Comparison of ENCODE assay signal across 18 cellular contexts in genomic region chr5:124973613-124974130, GRCh38.
A peak's percentile ranks its signal among the peaks of the same experiment; 100 is the strongest.
DNase-seq lines count a peak whose midpoint lies in the region; ATAC-seq and TF ChIP-seq lines count a peak whose summit lies in the region.
"Had no signal": no experiment of that assay in that cellular context is flagged by ENCODE, and none has a peak within 500 bp of the region (broad histone marks: within the 10 kb centered on the region; RNA-seq: fewer than 3 reads in every experiment).

No MANE protein-coding gene starts in this region.

- H3K4ac ChIP-seq in mesendoderm (ENCODE audit: low read depth, low read length), result no peak overlapping the region

- H2AK5ac ChIP-seq in mesendoderm (ENCODE audit: low read length), result peak overlapping the region; percentile 39

- H3K4me3 Mint-ChIP-seq in activated T-cell treated with anti-CD3 and anti-CD28 coated beads, Interleukin-2, amount 50 U/mL, for 4 hours, result no peak overlapping the region
- H3K4me3 Mint-ChIP-seq: CD4-positive, alpha-beta T cell had no signal

- H2BK5ac ChIP-seq in mesendoderm (ENCODE audit: low read length), result no peak overlapping the region

- in situ Hi-C loops in HAP-1 (cut with MboI; ENCODE audit: low sequenced_read_pairs) (no loop called here), Panc1 (cut with HindIII; ENCODE audit: low pct_unique_long_range_greater_than_20kb, low sequenced_read_pairs) (no loop called here)

- H2BK15ac ChIP-seq in mesendoderm (replicated peaks; ENCODE audit: low read depth), result no peak overlapping the region

- H3K27ac ChIP-seq in DND-41 (ENCODE audit: low read length) (no peak overlapping the region; the same call in 1 of the 2 replicates), Panc1 (ENCODE audit: low read length) (peak overlapping the region; percentile 3; the same call in 1 of the 2 replicates), mesendoderm (ENCODE audit: low read depth, low read length) (no peak overlapping the region), Karpas-422 (ENCODE audit: low read length) (no peak overlapping the region), foreskin keratinocyte (no peak overlapping the region)
- H3K27ac ChIP-seq: SJCRH30 had no signal

- H3K79me2 ChIP-seq in DND-41 (ENCODE audit: insufficient read depth, low read length) (no peaks in the 10 kb centered on the region), mesendoderm (ENCODE audit: control insufficient read depth, insufficient read depth, low read length) (no peaks in the 10 kb centered on the region), Karpas-422 (ENCODE audit: low read length) (no peaks in the 10 kb centered on the region)

- H3K27me3 Mint-ChIP-seq in activated T-cell treated with anti-CD3 and anti-CD28 coated beads, Interleukin-2, amount 50 U/mL, for 4 hours (ENCODE audit: low read depth), result no peaks in the 10 kb centered on the region
- H3K27me3 Mint-ChIP-seq: CD4-positive, alpha-beta T cell had no signal

- intact Hi-C loops in Panc1 (cut with micrococcal nuclease; ENCODE audit: unreplicated experiment), result no loop called here

- no peak overlapping the region for H3K23ac ChIP-seq in mesendoderm (ENCODE audit: low read length)

- CTCF ChIA-PET in Panc1 (lab: Charles Lee), result no interaction called here

- H3K4me3 ChIP-seq in DND-41 (ENCODE audit: low read depth in 1 of 2, low read length in 2 of 2), result no peak overlapping the region
- no peak overlapping the region for H3K4me3 ChIP-seq in HAP-1
- H3K4me3 ChIP-seq in Panc1 (ENCODE audit: low read depth in 2 of 2, low read length in 2 of 2), result no peak overlapping the region
- H3K4me3 ChIP-seq in mesendoderm (ENCODE audit: low read length), result no peak overlapping the region
- H3K4me3 ChIP-seq in Karpas-422 (ENCODE audit: low read length), result no peak overlapping the region
- H3K4me3 ChIP-seq: GM12878, SJCRH30 had no signal

- no TSS peak for BruUV-seq in Panc1 (replicated peaks; lab: Mats Ljungman, UMichigan)

- H3K9me3 Mint-ChIP-seq in activated T-cell treated with anti-CD3 and anti-CD28 coated beads, Interleukin-2, amount 50 U/mL, for 4 hours, result peaks cover 6% of the 10 kb centered on the region

- H3K18ac ChIP-seq in mesendoderm (ENCODE audit: low read length), result peak overlapping the region; percentile 1

- ATAC-seq in DND-41 (ENCODE audit: insufficient read depth, low read depth), result no peak
- ATAC-seq in Panc1, result no peak
- ATAC-seq in foreskin keratinocyte, result no peak
- ATAC-seq in activated T-cell treated with anti-CD3 and anti-CD28 coated beads, Interleukin-2, amount 50 U/mL, for 4 hours, result no peak
- ATAC-seq: GM12878, PC-3 had no signal

- H3K36me3 Mint-ChIP-seq in activated T-cell treated with anti-CD3 and anti-CD28 coated beads, Interleukin-2, amount 50 U/mL, for 4 hours (ENCODE audit: insufficient read depth), result no peaks in the 10 kb centered on the region

- TF ChIP-seq CTCF in DND-41 (IDR thresholded peaks at IDR 0.05; ENCODE audit: borderline replicate concordance, extremely low read depth, low read length, poor library complexity, severe bottlenecking) (no peak), Panc1 (IDR thresholded peaks at IDR 0.05) (no peak), foreskin keratinocyte (conservative IDR thresholded peaks at IDR 0.05) (no peak)

- H3K4me1 Mint-ChIP-seq in activated T-cell treated with anti-CD3 and anti-CD28 coated beads, Interleukin-2, amount 50 U/mL, for 4 hours (ENCODE audit: low read depth), result no peaks in the 10 kb centered on the region

- H3K27me3 ChIP-seq in DND-41 (ENCODE audit: insufficient read depth, low read length, poor library complexity) (no peaks in the 10 kb centered on the region), HAP-1 (ENCODE audit: low read depth) (no peaks in the 10 kb centered on the region), Panc1 (ENCODE audit: control insufficient read depth, insufficient read depth, low read length) (no peaks in the 10 kb centered on the region), mesendoderm (ENCODE audit: insufficient read depth, low read length, poor library complexity) (no peaks in the 10 kb centered on the region), Karpas-422 (ENCODE audit: low read length) (no peaks in the 10 kb centered on the region), foreskin keratinocyte (no peaks in the 10 kb centered on the region)
- H3K27me3 ChIP-seq: SJCRH30 had no signal

- H3K9me3 ChIP-seq in DND-41 (ENCODE audit: insufficient read depth, low read length, severe bottlenecking) (no peaks in the 10 kb centered on the region), HAP-1 (no peaks in the 10 kb centered on the region), Panc1 (ENCODE audit: control insufficient read depth, insufficient read depth, low read depth, low read length) (no peaks in the 10 kb centered on the region), Karpas-422 (ENCODE audit: low read length) (no peaks in the 10 kb centered on the region)

- H3K56ac ChIP-seq in mesendoderm (ENCODE audit: low read length), result no peak overlapping the region

- H2AFZ ChIP-seq in DND-41 (ENCODE audit: low read depth, low read length), result peak overlapping the region; percentile 47
- H2AFZ ChIP-seq in Karpas-422 (ENCODE audit: low read length), result no peak overlapping the region

- no peaks in the 10 kb centered on the region for H3K79me1 ChIP-seq in mesendoderm (ENCODE audit: low read length)

- H2BK120ac ChIP-seq in mesendoderm (ENCODE audit: low read depth, low read length), result no peak overlapping the region

- DNase-seq in DND-41 (no peak), HAP-1 (ENCODE audit: low spot score in 2 of 2) (peak; percentile 80 to 98), Panc1 (ENCODE audit: low read depth, low spot score) (no peak), mesendoderm (peak; percentile 40), Karpas-422 (no peak), foreskin keratinocyte (no peak)
- DNase-seq in activated T-cell treated with anti-CD3 and anti-CD28 coated beads, Interleukin-2, amount 50 U/mL, for 4 hours, result no peak
- DNase-seq: Caco-2; CD4-positive, alpha-beta T cell; NCI-H187; NCI-H2107; NCI-H2227 treated with DMSO at 0.1 percent for 48 hours; NCI-H510A treated with DMSO at 0.1 percent for 48 hours; NCI-H774; PC-3; SJCRH30; SW 1271 had no signal

- H3K4me1 ChIP-seq in DND-41 (ENCODE audit: insufficient read depth, low read length), result no peaks in the 10 kb centered on the region
- peaks cover 20% of the 10 kb centered on the region for H3K4me1 ChIP-seq in HAP-1
- H3K4me1 ChIP-seq in Panc1 (ENCODE audit: control insufficient read depth, insufficient read depth, low read length), result no peaks in the 10 kb centered on the region
- H3K4me1 ChIP-seq in mesendoderm (ENCODE audit: control insufficient read depth, low read depth, low read length), result peaks cover 13% of the 10 kb centered on the region
- H3K4me1 ChIP-seq in Karpas-422 (ENCODE audit: low read length), result no peaks in the 10 kb centered on the region
- H3K4me1 ChIP-seq in foreskin keratinocyte, result no peaks in the 10 kb centered on the region
- H3K4me1 ChIP-seq: SJCRH30 had no signal

- H4K20me1 ChIP-seq in DND-41 (ENCODE audit: insufficient read depth, low read length) (no peaks in the 10 kb centered on the region), Karpas-422 (ENCODE audit: insufficient read depth, low read depth, low read length) (no peaks in the 10 kb centered on the region)

- H4K8ac ChIP-seq in mesendoderm (ENCODE audit: low read depth, low read length), result no peak overlapping the region

- H3K9me2 ChIP-seq in Karpas-422 (replicated peaks; ENCODE audit: insufficient read depth, low read length), result no peaks in the 10 kb centered on the region

- POLR2A ChIA-PET in Panc1 (lab: Charles Lee), result no interaction called here

- H3K4me2 ChIP-seq in DND-41 (ENCODE audit: insufficient read depth, low read length), result no peak overlapping the region
- H3K4me2 ChIP-seq in mesendoderm (ENCODE audit: low read length), result no peak overlapping the region
- no peak overlapping the region for H3K4me2 ChIP-seq in Karpas-422 (ENCODE audit: low read depth, low read length, poor library complexity, severe bottlenecking)

- no CpG with 5 or more reads among the region's 7 CpGs for WGBS in mesendoderm (ENCODE audit: extremely low coverage, insufficient coverage, low lambda C conversion rate)

- no peak overlapping the region for H3K9ac ChIP-seq in DND-41 (ENCODE audit: low read depth, low read length)
- no peak overlapping the region for H3K9ac ChIP-seq in mesendoderm (ENCODE audit: low read length)
- no peak overlapping the region for H3K9ac ChIP-seq in Karpas-422 (ENCODE audit: low read length)

- no peak overlapping the region for H4K5ac ChIP-seq in mesendoderm (ENCODE audit: low read length)

- H3K36me3 ChIP-seq in DND-41 (ENCODE audit: insufficient read depth, low read length) (no peaks in the 10 kb centered on the region), HAP-1 (replicated peaks) (no peaks in the 10 kb centered on the region), Panc1 (ENCODE audit: control insufficient read depth, insufficient read depth, low read length) (no peaks in the 10 kb centered on the region), mesendoderm (ENCODE audit: control insufficient read depth, insufficient read depth, low read length) (no peaks in the 10 kb centered on the region), Karpas-422 (ENCODE audit: insufficient read depth, low read length) (no peaks in the 10 kb centered on the region)
- H3K36me3 ChIP-seq: SJCRH30 had no signal

Comparison
In these comparisons a context has a peak if more than half of its experiments do, and no peak if none do; other contexts are left out.
1. DNase-seq: peak in HAP-1 (2 of 2) and mesendoderm (single experiment); none in DND-41 (single experiment), Panc1 (single experiment), Karpas-422 (single experiment), foreskin keratinocyte (0 of 2) and activated T-cell treated with anti-CD3 and anti-CD28 coated beads, Interleukin-2, amount 50 U/mL, for 4 hours (single experiment).